ENCODE assay signal across 17 cellular contexts in the genomic region with DNA sequence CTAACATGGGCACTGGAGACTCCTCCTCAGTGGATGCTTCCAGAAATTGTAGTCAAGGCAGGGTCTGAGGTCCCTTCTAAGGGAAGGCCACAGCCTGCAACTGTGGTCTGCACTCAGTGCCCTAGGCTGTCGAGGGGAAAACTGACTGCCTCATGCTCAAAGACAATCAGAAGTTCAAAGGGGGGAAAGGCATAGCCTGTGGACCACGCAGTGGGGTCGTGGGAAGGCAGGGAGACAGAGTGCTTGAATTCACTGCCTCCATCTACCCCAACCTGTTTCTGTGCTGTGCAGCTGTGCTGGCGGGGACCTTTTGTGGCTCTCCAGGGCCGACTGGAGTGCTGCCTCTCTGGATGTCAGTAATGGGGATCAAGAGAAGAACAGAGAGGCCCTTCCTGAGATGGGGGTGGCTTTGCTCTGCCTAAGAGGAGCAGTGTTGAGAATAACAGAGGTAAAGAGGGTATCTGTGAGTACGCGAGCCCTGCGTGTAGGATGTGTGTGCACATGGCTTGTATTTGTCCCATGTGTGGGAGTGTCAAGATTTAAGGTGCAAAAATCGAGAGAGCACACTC. TPM values are rescaled to one million over a fixed set of nuclear protein-coding genes. Genes with fewer than 3 reads are reported as not detected.
A peak's percentile ranks its signal among the peaks of the same experiment; 100 is the strongest.
DNase-seq lines count a peak whose midpoint lies in the region; ATAC-seq and TF ChIP-seq lines count a peak whose summit lies in the region.
"Had no signal": no experiment of that assay in that cellular context is flagged by ENCODE, and none has a peak within 500 bp of the region (broad histone marks: within the 10 kb centered on the region; RNA-seq: fewer than 3 reads in every experiment).

No MANE protein-coding gene starts in this region.

- peak overlapping the region; percentile 0 for H2AK5ac ChIP-seq in neuronal stem cell (ENCODE audit: low read depth, low read length)

- H3K27me3 ChIP-seq in H7 (ENCODE audit: control insufficient read depth, insufficient read depth, low read length): no peaks in the 10 kb centered on the region; the same call in 1 of the 2 replicates
- no peaks in the 10 kb centered on the region for H3K27me3 ChIP-seq in esophagus muscularis mucosa
- H3K27me3 ChIP-seq in neuronal stem cell (ENCODE audit: control insufficient read depth in 3 of 3, insufficient read depth in 3 of 3, low read depth in 1 of 3, low read length in 3 of 3): no peaks in the 10 kb centered on the region
- H3K27me3 ChIP-seq: BLaER1 had no signal

- H3K23ac ChIP-seq in neuronal stem cell (ENCODE audit: low read depth, low read length, poor library complexity): no peak overlapping the region

- no peak overlapping the region for H2BK15ac ChIP-seq in neuronal stem cell (ENCODE audit: low read length)

- H3K4me3 Mint-ChIP-seq in type B pancreatic cell (no peak overlapping the region), endothelial cell (ENCODE audit: unreplicated experiment) (no peak overlapping the region)
- H3K4me3 Mint-ChIP-seq: CD8-positive, alpha-beta memory T cell; GM23338; H9 had no signal

- ATAC-seq in GM18873 (IDR thresholded peaks at IDR 0.05; ENCODE audit: low FRiP score, unreplicated experiment) (no peak), HG02623 (IDR thresholded peaks at IDR 0.05; ENCODE audit: unreplicated experiment) (no peak)
- ATAC-seq: GM23338, K562 had no signal

- H3K27ac Mint-ChIP-seq in type B pancreatic cell (no peak overlapping the region), endothelial cell (ENCODE audit: unreplicated experiment) (no peak overlapping the region)
- H3K27ac Mint-ChIP-seq: GM23338, H9 had no signal

- no peak overlapping the region for H4K91ac ChIP-seq in neuronal stem cell (ENCODE audit: low read depth, low read length, poor library complexity)

- no peak overlapping the region for H2BK120ac ChIP-seq in neuronal stem cell (ENCODE audit: low read depth, low read length)

- TF ChIP-seq EP300 in esophagus muscularis mucosa (IDR thresholded peaks at IDR 0.05): no peak

- no peaks in the 10 kb centered on the region for H3K36me3 Mint-ChIP-seq in type B pancreatic cell
- H3K36me3 Mint-ChIP-seq in endothelial cell (ENCODE audit: low read depth, unreplicated experiment): no peaks in the 10 kb centered on the region
- H3K36me3 Mint-ChIP-seq: CD8-positive, alpha-beta memory T cell had no signal

- H3K27ac ChIP-seq in esophagus muscularis mucosa (replicated peaks in 1 of 4) (no peak overlapping the region), neuronal stem cell (replicated peaks; ENCODE audit: low read length) (no peak overlapping the region)
- H3K27ac ChIP-seq: BLaER1 had no signal

- no peak overlapping the region for H3K4me2 ChIP-seq in neuronal stem cell (ENCODE audit: insufficient read depth, low read length, poor library complexity, severe bottlenecking)
- H3K4me2 ChIP-seq: BLaER1, GM23338 had no signal

- no peak for TF ChIP-seq CTCF in esophagus muscularis mucosa (IDR thresholded peaks at IDR 0.05)
- no peak for TF ChIP-seq CTCF in type B pancreatic cell (conservative IDR thresholded peaks at IDR 0.05)
- no peak for TF ChIP-seq CTCF in endothelial cell (IDR thresholded peaks at IDR 0.05; ENCODE audit: unreplicated experiment)

- no peaks in the 10 kb centered on the region for H3K36me3 ChIP-seq in H7 (replicated peaks; ENCODE audit: control insufficient read depth, insufficient read depth, low read length)
- H3K36me3 ChIP-seq in esophagus muscularis mucosa: peaks cover 0 to 16% (median 2%) of the 10 kb centered on the region in 4 donors
- H3K36me3 ChIP-seq in neuronal stem cell (replicated peaks in 1 of 2; ENCODE audit: control insufficient read depth in 2 of 2, insufficient read depth in 2 of 2, low read length in 2 of 2): no peaks in the 10 kb centered on the region
- H3K36me3 ChIP-seq: BLaER1 had no signal

- peaks cover 22% of the 10 kb centered on the region for H3K27me3 Mint-ChIP-seq in type B pancreatic cell
- H3K27me3 Mint-ChIP-seq in endothelial cell (ENCODE audit: unreplicated experiment): peaks cover 5% of the 10 kb centered on the region

- DNase-seq in H7: peak; percentile 16
- DNase-seq in esophagus muscularis mucosa (ENCODE audit: extremely low spot score): peak; percentile 80
- no peak for DNase-seq in neuronal stem cell (ENCODE audit: low spot score)
- peak; percentile 54 for DNase-seq in type B pancreatic cell (ENCODE audit: extremely low spot score, unreplicated experiment)
- no peak for DNase-seq in 8988T
- DNase-seq in endothelial cell (ENCODE audit: low spot score): no peak
- DNase-seq: Caco-2; CD8-positive, alpha-beta memory T cell; DMS53; GF-D8; H9 had no signal

- no peaks in the 10 kb centered on the region for H3K9me3 ChIP-seq in esophagus muscularis mucosa
- no peaks in the 10 kb centered on the region for H3K9me3 ChIP-seq in neuronal stem cell (replicated peaks in 1 of 2; ENCODE audit: control insufficient read depth in 2 of 2, insufficient read depth in 1 of 2, low read depth in 1 of 2, low read length in 2 of 2)
- H3K9me3 ChIP-seq: BLaER1, Caco-2 had no signal

- H3K14ac ChIP-seq in neuronal stem cell (ENCODE audit: low read length): peak overlapping the region; percentile 14

- peaks cover 6% of the 10 kb centered on the region for H3K4me1 Mint-ChIP-seq in type B pancreatic cell (ENCODE audit: unreplicated experiment)
- peaks cover 26% of the 10 kb centered on the region for H3K4me1 Mint-ChIP-seq in endothelial cell (ENCODE audit: unreplicated experiment)
- H3K4me1 Mint-ChIP-seq: CD8-positive, alpha-beta memory T cell; GM23338 had no signal

- H3K4ac ChIP-seq in neuronal stem cell (ENCODE audit: low read length): no peak overlapping the region

- no peak overlapping the region for H2BK12ac ChIP-seq in neuronal stem cell (ENCODE audit: low read length)

- no peak overlapping the region for H2AFZ ChIP-seq in neuronal stem cell (ENCODE audit: low read length)
- H2AFZ ChIP-seq: GM23338 had no signal

- H4K8ac ChIP-seq in neuronal stem cell (ENCODE audit: low read depth, low read length): no peak overlapping the region

- no peaks in the 10 kb centered on the region for H3K79me1 ChIP-seq in neuronal stem cell (ENCODE audit: low read depth, low read length)

- H3K4me1 ChIP-seq in esophagus muscularis mucosa (peaks cover 0 to 9% (median 5%) of the 10 kb centered on the region in 4 donors), neuronal stem cell (ENCODE audit: control insufficient read depth in 2 of 2, insufficient read depth in 1 of 2, low read depth in 1 of 2, low read length in 2 of 2) (peaks cover 0 to 8% of the 10 kb centered on the region in 2 donors)
- H3K4me1 ChIP-seq: Caco-2 had no signal

- intact Hi-C loops in esophagus muscularis mucosa (cut with DNase I): no loop called here

- H2BK5ac ChIP-seq in neuronal stem cell (ENCODE audit: low read length): no peak overlapping the region

- no peak for TF ChIP-seq POLR2A in esophagus muscularis mucosa (IDR thresholded peaks at IDR 0.05; ENCODE audit: low read depth)

- peak overlapping the region; percentile 35 for H3K18ac ChIP-seq in neuronal stem cell (ENCODE audit: low read length)

- WGBS in esophagus muscularis mucosa: 89% methylated on average over 9 of the region's 9 CpGs
- WGBS in neuronal stem cell (ENCODE audit: extremely low coverage in 2 of 2, insufficient read length in 2 of 2, insufficient replicate concordance in 1 of 2), 2 donors: no CpG with 5 or more reads among the region's 9 CpGs

- H3K9me3 Mint-ChIP-seq in type B pancreatic cell (no peaks in the 10 kb centered on the region), endothelial cell (ENCODE audit: unreplicated experiment) (no peaks in the 10 kb centered on the region)
- H3K9me3 Mint-ChIP-seq: CD8-positive, alpha-beta memory T cell; GM23338; H9 had no signal

- H3K4me3 ChIP-seq in H7 (ENCODE audit: insufficient read depth, low read depth, low read length): no peak overlapping the region
- no peak overlapping the region for H3K4me3 ChIP-seq in esophagus muscularis mucosa
- H3K4me3 ChIP-seq in neuronal stem cell (ENCODE audit: low read length in 2 of 2): no peak overlapping the region
- H3K4me3 ChIP-seq: BLaER1, GM23338, K562 had no signal

- H3K9ac ChIP-seq in neuronal stem cell (ENCODE audit: low read depth, low read length, poor library complexity): peak overlapping the region; percentile 18
- H3K9ac ChIP-seq: BLaER1 had no signal

RNA-seq across cellular contexts. Expression of a gene that starts 41.8 kb away (rescaled TPM):
- total RNA-seq in H7 (2014; rRNA removed; shearing (Covaris generic)): 0.07 TPM in 1 of 2 replicates, not detected in the other
- total RNA-seq in esophagus muscularis mucosa (1 to 10 TPM in 2 of 4 donors, under 1 TPM in 2; 0.33 to 1.9 (median 0.81) TPM), type B pancreatic cell (ENCODE audit: low replicate concordance) (0.43 and 0.58 TPM in 2 replicates), endothelial cell (ENCODE audit: unreplicated experiment) (not detected)
- 0.04 TPM for polyA plus RNA-seq in neuronal stem cell (2013, experiment 1 of 2)
- 0.03 TPM for polyA plus RNA-seq in neuronal stem cell (2013, experiment 2 of 2)
- total RNA-seq: A673; Caco-2; CD8-positive, alpha-beta memory T cell; GM23338; H9; K562 had no signal
- polyA plus RNA-seq: GM23338, K562 had no signal

Comparison
In these comparisons a context has a peak if more than half of its experiments do, and no peak if none do; other contexts are left out.
1. DNase-seq: peak in H7 (single experiment), esophagus muscularis mucosa (single experiment) and type B pancreatic cell (single experiment); none in neuronal stem cell (single experiment), 8988T (single experiment) and endothelial cell (single experiment).